9 cellular contexts compared by ENCODE assay signal in the genomic region with DNA sequence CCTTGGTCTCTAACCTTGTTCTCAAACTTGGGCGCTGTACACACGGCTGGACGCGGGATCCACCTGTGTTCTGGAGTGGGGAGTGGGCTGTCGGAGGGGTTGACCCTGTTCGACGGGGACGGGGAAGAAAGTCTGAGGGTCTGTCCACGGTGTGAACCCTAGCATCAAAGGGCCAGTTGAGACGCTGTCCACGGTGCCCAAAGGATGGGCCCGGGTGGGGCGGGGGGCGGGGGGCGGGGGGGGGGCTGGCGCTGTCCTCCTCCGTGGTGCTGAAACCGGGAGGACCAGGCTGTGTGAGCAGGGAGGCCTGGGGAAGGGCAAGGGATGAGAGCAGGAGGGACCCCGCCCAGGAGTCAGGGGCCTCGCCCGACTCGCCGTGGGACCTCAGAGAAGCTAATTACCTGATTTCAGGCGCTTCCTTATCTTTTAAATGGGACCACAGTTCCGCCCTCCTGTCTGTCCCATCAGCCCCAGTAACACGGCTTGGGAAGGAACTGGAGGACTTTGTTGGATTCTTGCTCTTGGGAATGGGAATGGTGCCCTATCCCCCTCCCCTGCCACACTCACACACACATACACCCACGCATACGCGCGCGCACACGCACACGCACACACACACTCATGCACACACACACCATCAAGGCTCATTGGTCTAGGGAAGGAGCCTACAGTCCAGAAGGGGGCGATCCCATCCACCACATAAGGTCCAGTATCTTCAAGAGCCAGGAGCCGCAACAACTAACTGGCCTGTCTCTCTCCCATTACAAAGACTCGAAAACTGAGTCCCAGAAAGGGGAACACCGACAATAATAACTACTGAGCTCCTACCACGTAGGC. TPM values are rescaled to one million over a fixed set of nuclear protein-coding genes. Genes with fewer than 3 reads are reported as not detected.
DNase-seq lines count a peak whose midpoint lies in the region; ATAC-seq and TF ChIP-seq lines count a peak whose summit lies in the region.
"Had no signal": no experiment of that assay in that cellular context is flagged by ENCODE, and none has a peak within 500 bp of the region (broad histone marks: within the 10 kb centered on the region; RNA-seq: fewer than 3 reads in every experiment).

No MANE protein-coding gene starts in this region.

- peak overlapping the region; percentile 22 for H3K27ac Mint-ChIP-seq in neural progenitor cell

- H3K9me2 ChIP-seq in SU-DHL-6 (replicated peaks; ENCODE audit: insufficient read depth, low read length): no peaks in the 10 kb centered on the region

- no peaks in the 10 kb centered on the region for H3K27me3 ChIP-seq in SU-DHL-6 (ENCODE audit: low read length)
- peaks cover 31% of the 10 kb centered on the region for H3K27me3 ChIP-seq in neural progenitor cell

- H3K9me3 ChIP-seq in SU-DHL-6 (ENCODE audit: insufficient read depth, low read length): no peaks in the 10 kb centered on the region
- no peaks in the 10 kb centered on the region for H3K9me3 ChIP-seq in neural progenitor cell (ENCODE audit: low read depth)
- H3K9me3 ChIP-seq: breast epithelium had no signal

- H3K27me3 Mint-ChIP-seq in neural progenitor cell (ENCODE audit: insufficient read depth, low read depth): peaks cover 22% of the 10 kb centered on the region

- peaks cover 3% of the 10 kb centered on the region for H3K9me3 Mint-ChIP-seq in neural progenitor cell

- H3K4me1 ChIP-seq in neural progenitor cell: peaks cover 9% of the 10 kb centered on the region
- H3K4me1 ChIP-seq: breast epithelium had no signal

- H3K36me3 ChIP-seq in SU-DHL-6 (ENCODE audit: low read length) (no peaks in the 10 kb centered on the region), neural progenitor cell (no peaks in the 10 kb centered on the region)
- H3K36me3 ChIP-seq: breast epithelium had no signal

- H2AFZ ChIP-seq in SU-DHL-6 (ENCODE audit: low read depth, low read length, severe bottlenecking): no peak overlapping the region
- no peak overlapping the region for H2AFZ ChIP-seq in neural progenitor cell (replicated peaks)

- ATAC-seq in GM21423 (IDR thresholded peaks at IDR 0.05; ENCODE audit: unreplicated experiment): no peak

- TF ChIP-seq CTCF in LNCaP clone FGC (IDR thresholded peaks at IDR 0.05; ENCODE audit: control insufficient read depth, extremely low read depth, insufficient read depth) (peak; percentile 77), SU-DHL-6 (IDR thresholded peaks at IDR 0.05; ENCODE audit: insufficient read depth, low read length, poor library complexity, severe bottlenecking) (peak; percentile 39), fibroblast of villous mesenchyme (IDR thresholded peaks at IDR 0.05; ENCODE audit: insufficient read depth, low read depth, low read length) (peak; percentile 43), neural progenitor cell (IDR thresholded peaks at IDR 0.05) (peak; percentile 64)

- no peak overlapping the region for H3K27ac ChIP-seq in SU-DHL-6 (ENCODE audit: low read depth, low read length)
- H3K27ac ChIP-seq in neural progenitor cell: no peak overlapping the region
- H3K27ac ChIP-seq: breast epithelium had no signal

- peak overlapping the region; percentile 90 for H3K4me3 Mint-ChIP-seq in neural progenitor cell

- H3F3A ChIP-seq in SU-DHL-6 (ENCODE audit: insufficient read depth) (no peaks in the 10 kb centered on the region), neural progenitor cell (ENCODE audit: low read depth) (peaks cover 27% of the 10 kb centered on the region)

- H4K20me1 ChIP-seq in SU-DHL-6 (ENCODE audit: low read depth, low read length) (no peaks in the 10 kb centered on the region), neural progenitor cell (ENCODE audit: low read depth) (peaks cover 10% of the 10 kb centered on the region)

- peaks cover 57% of the 10 kb centered on the region for H3K4me1 Mint-ChIP-seq in neural progenitor cell

- H3K4me3 ChIP-seq in LNCaP clone FGC (ENCODE audit: low read depth, low read length): peak overlapping the region; percentile 44
- H3K4me3 ChIP-seq in SU-DHL-6 (ENCODE audit: insufficient read depth, low read length, poor library complexity, severe bottlenecking): no peak overlapping the region
- H3K4me3 ChIP-seq in fibroblast of villous mesenchyme (ENCODE audit: low read depth, low read length): no peak overlapping the region
- H3K4me3 ChIP-seq in neural progenitor cell: peak overlapping the region; percentile 61

- H3K4me2 ChIP-seq in SU-DHL-6 (ENCODE audit: low read depth, low read length, poor library complexity, severe bottlenecking) (no peak overlapping the region), neural progenitor cell (peak overlapping the region; percentile 83)

- H3K9ac ChIP-seq in SU-DHL-6 (ENCODE audit: low read length) (no peak overlapping the region), neural progenitor cell (no peak overlapping the region)

- no peaks in the 10 kb centered on the region for H3K79me2 ChIP-seq in SU-DHL-6 (ENCODE audit: insufficient read depth, low read length)
- no peaks in the 10 kb centered on the region for H3K79me2 ChIP-seq in neural progenitor cell (ENCODE audit: low read depth)

- peak; percentile 41 for DNase-seq in activated CD4-positive, alpha-beta T cell treated with anti-CD3 and anti-CD28 coated beads for 48 hours
- DNase-seq in activated CD4-positive, alpha-beta T cell treated with anti-CD3 and anti-CD28 coated beads, Interleukin-2, amount 50 U/mL, for 4 hours: no peak
- DNase-seq in LNCaP clone FGC (ENCODE audit: low read depth) (peak; percentile 70), fibroblast of villous mesenchyme (ENCODE audit: low read depth) (peak; percentile 55), neural progenitor cell (ENCODE audit: low spot score) (peak; percentile 82), middle frontal gyrus (ENCODE audit: extremely low spot score, low spot score) (no peak)

- no peaks in the 10 kb centered on the region for H3K36me3 Mint-ChIP-seq in neural progenitor cell

RNA-seq across cellular contexts. Expression of a gene that starts 1.0 kb away (rescaled TPM):
- total RNA-seq in fibroblast of villous mesenchyme (0.32 and 1.3 TPM in 2 replicates), neural progenitor cell (ENCODE audit: low replicate concordance) (2.9 and 13.8 TPM in 2 replicates)

Comparison
In these comparisons a context has a peak if more than half of its experiments do, and no peak if none do; other contexts are left out.
1. DNase-seq: peak in activated CD4-positive, alpha-beta T cell treated with anti-CD3 and anti-CD28 coated beads for 48 hours (single experiment), LNCaP clone FGC (single experiment), fibroblast of villous mesenchyme (single experiment) and neural progenitor cell (single experiment); none in activated CD4-positive, alpha-beta T cell treated with anti-CD3 and anti-CD28 coated beads, Interleukin-2, amount 50 U/mL, for 4 hours (0 of 2) and middle frontal gyrus (single experiment).
2. H3K4me3 ChIP-seq: peak in LNCaP clone FGC (single experiment) and neural progenitor cell (single experiment); none in SU-DHL-6 (single experiment) and fibroblast of villous mesenchyme (single experiment).
3. Peak in every context shown above with its lines, with median percentiles within 50 percentile points of each other: CTCF ChIP-seq.